ENCODE assay signal across 8 cellular contexts in genomic region chr12:42286741-42287140, GRCh38.
"Had no signal": no experiment of that assay in that cellular context is flagged by ENCODE, and none has a peak within 500 bp of the region (broad histone marks: within the 10 kb centered on the region; RNA-seq: fewer than 3 reads in every experiment).

No MANE protein-coding gene starts in this region.

- H3K4me3 Mint-ChIP-seq: IgD-negative memory B cell had no signal

- H3K4me3 ChIP-seq: K562 had no signal

- H3K4me2 ChIP-seq: KMS-11 had no signal

- ATAC-seq: HepG2, K562 had no signal

- DNase-seq: IMR-90, KBM-7, KG1 had no signal

- H3K27ac ChIP-seq: HL-60, KMS-11 had no signal
